9 cellular contexts compared by ENCODE assay signal in genomic region chr11:6646631-6647281, GRCh38. TPM values are rescaled to one million over a fixed set of nuclear protein-coding genes. Genes with fewer than 3 reads are reported as not detected.
DNase-seq lines count a peak whose midpoint lies in the region; ATAC-seq and TF ChIP-seq lines count a peak whose summit lies in the region.
"Had no signal": no experiment of that assay in that cellular context is flagged by ENCODE, and none has a peak within 500 bp of the region (broad histone marks: within the 10 kb centered on the region; RNA-seq: fewer than 3 reads in every experiment).

No MANE protein-coding gene starts in this region.

- no peaks in the 10 kb centered on the region for H3K36me3 Mint-ChIP-seq in activated T-cell treated with anti-CD3 and anti-CD28 coated beads, Interleukin-2, amount 50 U/mL, for 4 hours (ENCODE audit: insufficient read depth)

- no peak overlapping the region for H3K9ac ChIP-seq in DND-41 (ENCODE audit: low read depth, low read length)
- H3K9ac ChIP-seq: KMS-11 had no signal

- no peak for TF ChIP-seq EP300 in upper lobe of left lung (IDR thresholded peaks at IDR 0.05)

- ATAC-seq in DND-41 (ENCODE audit: insufficient read depth, low read depth): peak; percentile 70
- ATAC-seq in GM19455 (IDR thresholded peaks at IDR 0.05; ENCODE audit: unreplicated experiment): peak; percentile 92
- ATAC-seq in HG03442 (IDR thresholded peaks at IDR 0.05; ENCODE audit: unreplicated experiment): peak; percentile 90
- peak; percentile 32 to 56 for ATAC-seq in activated T-cell treated with anti-CD3 and anti-CD28 coated beads, Interleukin-2, amount 50 U/mL, for 4 hours
- peak; percentile 27 for ATAC-seq in left colon
- ATAC-seq in upper lobe of left lung (ENCODE audit: low FRiP score in 2 of 2): peak; percentile 15 to 79

- TF ChIP-seq CTCF in DND-41 (IDR thresholded peaks at IDR 0.05; ENCODE audit: borderline replicate concordance, extremely low read depth, low read length, poor library complexity, severe bottlenecking) (no peak), upper lobe of left lung (IDR thresholded peaks at IDR 0.05) (no peak)

- intact Hi-C loops in left colon (cut with DNase I, micrococcal nuclease): no loop called here

- H3K4me3 Mint-ChIP-seq in activated T-cell treated with anti-CD3 and anti-CD28 coated beads, Interleukin-2, amount 50 U/mL, for 4 hours: no peak overlapping the region

- H3K9me3 ChIP-seq in DND-41 (ENCODE audit: insufficient read depth, low read length, severe bottlenecking) (no peaks in the 10 kb centered on the region), upper lobe of left lung (no peaks in the 10 kb centered on the region)

- TF ChIP-seq POLR2A in upper lobe of left lung (IDR thresholded peaks at IDR 0.05): no peak

- H3K4me1 Mint-ChIP-seq in activated T-cell treated with anti-CD3 and anti-CD28 coated beads, Interleukin-2, amount 50 U/mL, for 4 hours (ENCODE audit: low read depth): no peaks in the 10 kb centered on the region

- H3K4me2 ChIP-seq in DND-41 (ENCODE audit: insufficient read depth, low read length): no peak overlapping the region
- H3K4me2 ChIP-seq: KMS-11 had no signal

- 28 to 31% methylated on average over 7 of the region's 7 CpGs for WGBS in upper lobe of left lung, 2 donors

- H3K27ac ChIP-seq in DND-41 (ENCODE audit: low read length) (no peak overlapping the region), upper lobe of left lung (peak overlapping the region; percentile 58 to 89 (median 81))
- H3K27ac ChIP-seq: KMS-11 had no signal

- no peaks in the 10 kb centered on the region for H3K27me3 Mint-ChIP-seq in activated T-cell treated with anti-CD3 and anti-CD28 coated beads, Interleukin-2, amount 50 U/mL, for 4 hours (ENCODE audit: low read depth)

- no peaks in the 10 kb centered on the region for H3K9me3 Mint-ChIP-seq in activated T-cell treated with anti-CD3 and anti-CD28 coated beads, Interleukin-2, amount 50 U/mL, for 4 hours

- peak; percentile 33 for DNase-seq in DND-41
- DNase-seq in activated T-cell treated with anti-CD3 and anti-CD28 coated beads, Interleukin-2, amount 50 U/mL, for 4 hours: no peak
- DNase-seq in left colon: no peak
- DNase-seq in upper lobe of left lung: peak in 1 of 2 donors; percentile 10
- no peak for DNase-seq in D341Med (ENCODE audit: low spot score)
- no peak for DNase-seq in NCI-H446 (lab: John Stamatoyannopoulos, UW)

- no peak overlapping the region for H2AFZ ChIP-seq in DND-41 (ENCODE audit: low read depth, low read length)

- H3K36me3 ChIP-seq in DND-41 (ENCODE audit: insufficient read depth, low read length) (no peaks in the 10 kb centered on the region), upper lobe of left lung (no peaks in the 10 kb centered on the region)

- H3K79me2 ChIP-seq in DND-41 (ENCODE audit: insufficient read depth, low read length): no peaks in the 10 kb centered on the region

- H3K4me3 ChIP-seq in DND-41 (ENCODE audit: low read depth in 1 of 2, low read length in 2 of 2) (no peak overlapping the region), upper lobe of left lung (no peak overlapping the region)

- peaks cover 5% of the 10 kb centered on the region for H3K27me3 ChIP-seq in DND-41 (ENCODE audit: insufficient read depth, low read length, poor library complexity)
- no peaks in the 10 kb centered on the region for H3K27me3 ChIP-seq in upper lobe of left lung

- no peaks in the 10 kb centered on the region for H4K20me1 ChIP-seq in DND-41 (ENCODE audit: insufficient read depth, low read length)

- peaks cover 5% of the 10 kb centered on the region for H3K4me1 ChIP-seq in DND-41 (ENCODE audit: insufficient read depth, low read length)
- peaks cover 26 to 39% (median 31%) of the 10 kb centered on the region in 4 donors for H3K4me1 ChIP-seq in upper lobe of left lung

RNA-seq across cellular contexts. Expression of gene DCHS1, which starts 8.9 kb away (rescaled TPM):
- total RNA-seq in activated T-cell treated with anti-CD3 and anti-CD28 coated beads, Interleukin-2, amount 50 U/mL, for 4 hours: under 1 TPM; 0.28 to 0.40 (median 0.33) TPM
- total RNA-seq in left colon (1 to 10 TPM; 2.8 to 7.6 TPM), upper lobe of left lung (10 to 100 TPM in 4 of 6 donors, 1 to 10 TPM in 2; 9.2 to 32.2 (median 12.8) TPM)

RNA-seq across cellular contexts. Expression of gene TPP1, which starts 27.5 kb away (rescaled TPM):
- 10 to 100 TPM; 25.4 to 35.6 (median 27.3) TPM for total RNA-seq in activated T-cell treated with anti-CD3 and anti-CD28 coated beads, Interleukin-2, amount 50 U/mL, for 4 hours
- total RNA-seq in left colon: 100 to 1,000 TPM in 1 of 2 donors, 10 to 100 TPM in 1; 71.7 to 105 TPM
- 100 to 1,000 TPM in 4 of 6 donors, 10 to 100 TPM in 2; 71.6 to 240 (median 145) TPM for total RNA-seq in upper lobe of left lung

RNA-seq across cellular contexts. Expression of gene TAF10, which starts 34.7 kb away (rescaled TPM):
- 100 to 1,000 TPM; 163 to 191 (median 188) TPM for total RNA-seq in activated T-cell treated with anti-CD3 and anti-CD28 coated beads, Interleukin-2, amount 50 U/mL, for 4 hours
- total RNA-seq in left colon: 100 to 1,000 TPM; 113 to 146 TPM
- total RNA-seq in upper lobe of left lung: 100 to 1,000 TPM in 3 of 6 donors, 10 to 100 TPM in 3; 60.8 to 153 (median 96.5) TPM

RNA-seq across cellular contexts. Expression of gene MRPL17, which starts 36.4 kb away (rescaled TPM):
- total RNA-seq in activated T-cell treated with anti-CD3 and anti-CD28 coated beads, Interleukin-2, amount 50 U/mL, for 4 hours: 100 to 1,000 TPM; 149 to 162 (median 156) TPM
- total RNA-seq in left colon (10 to 100 TPM; 24.7 to 29.9 TPM), upper lobe of left lung (10 to 100 TPM; 12.6 to 49.2 (median 22.8) TPM)

RNA-seq across cellular contexts. Expression of gene ILK, which starts 43.2 kb away (rescaled TPM):
- total RNA-seq in activated T-cell treated with anti-CD3 and anti-CD28 coated beads, Interleukin-2, amount 50 U/mL, for 4 hours: 10 to 100 TPM; 38.6 to 48.9 (median 45.0) TPM
- total RNA-seq in left colon (100 to 1,000 TPM in 1 of 2 donors, 10 to 100 TPM in 1; 92.7 to 149 TPM), upper lobe of left lung (100 to 1,000 TPM; 130 to 191 (median 146) TPM)

Comparison
In these comparisons a context has a peak if more than half of its experiments do, and no peak if none do; other contexts are left out.
1. ATAC-seq: peak in every context shown above with its lines; median percentile 92 in GM19455; 90 in HG03442; 70 in DND-41; 47 in upper lobe of left lung; 44 in activated T-cell treated with anti-CD3 and anti-CD28 coated beads, Interleukin-2, amount 50 U/mL, for 4 hours; 27 in left colon.